Comparison of ENCODE assay signal across 25 cellular contexts in the genomic region with DNA sequence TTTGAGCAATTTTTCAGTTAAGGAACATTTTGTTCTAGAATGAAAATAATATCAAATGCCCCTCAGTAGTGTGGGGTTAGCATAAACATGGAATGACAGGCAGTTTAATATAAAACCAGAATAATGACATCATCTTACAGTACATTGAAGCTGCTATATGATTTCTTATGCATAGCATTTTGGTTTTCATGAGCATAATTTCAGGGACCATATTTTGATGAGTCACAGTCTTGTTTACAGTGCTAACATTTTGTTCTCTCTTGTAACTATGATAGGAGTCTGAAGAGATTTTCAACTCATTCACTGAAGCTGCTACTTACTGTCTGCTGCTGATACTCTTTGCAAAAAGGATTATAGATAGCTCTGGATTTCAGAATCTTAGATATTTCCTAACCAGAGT.
A peak's percentile ranks its signal among the peaks of the same experiment; 100 is the strongest.
DNase-seq lines count a peak whose midpoint lies in the region; ATAC-seq and TF ChIP-seq lines count a peak whose summit lies in the region.
"Had no signal": no experiment of that assay in that cellular context is flagged by ENCODE, and none has a peak within 500 bp of the region (broad histone marks: within the 10 kb centered on the region; RNA-seq: fewer than 3 reads in every experiment).

No MANE protein-coding gene starts in this region.

- no peaks in the 10 kb centered on the region for H3K79me2 ChIP-seq in SK-N-SH (ENCODE audit: insufficient read depth)

- H4K20me1 ChIP-seq in SK-N-SH (ENCODE audit: insufficient read depth): no peaks in the 10 kb centered on the region

- no peaks in the 10 kb centered on the region for H3K27me3 ChIP-seq in SK-N-SH (ENCODE audit: insufficient read depth)
- H3K27me3 ChIP-seq: body of pancreas, MG63, neutrophil, thyroid gland had no signal

- H3K4me1 Mint-ChIP-seq in osteocyte (ENCODE audit: unreplicated experiment): peaks cover 19% of the 10 kb centered on the region
- peaks cover 1% of the 10 kb centered on the region for H3K4me1 Mint-ChIP-seq in activated CD4-positive, alpha-beta T cell treated with anti-CD3 and anti-CD28 coated beads, Interleukin-2, amount 10 ng/mL, durations not matched to agents 7 days and 5 days
- H3K4me1 Mint-ChIP-seq: activated CD8-positive, alpha-beta memory T cell treated with anti-CD3 and anti-CD28 coated beads, Interleukin-2, amount 10 ng/mL, durations not matched to agents 7 days and 5 days; immature natural killer cell had no signal

- H3K27ac ChIP-seq in SK-N-SH (ENCODE audit: low read depth in 2 of 2, low read length in 1 of 2) (no peak overlapping the region), RWPE1 (no peak overlapping the region), epithelial cell of prostate (peak overlapping the region; percentile 10)
- H3K27ac ChIP-seq: 22Rv1, body of pancreas, neutrophil, thyroid gland had no signal

- POLR2A ChIA-PET in SK-N-SH (lab: Yijun Ruan, JAX) (no interaction called here), RWPE1 (lab: Yijun Ruan, JAX; ENCODE audit: low non-redundant PET) (no interaction called here)
- POLR2A ChIA-PET in activated CD4-positive, alpha-beta T cell treated with anti-CD3 and anti-CD28 coated beads, Interleukin-2, amount 10 ng/mL, durations not matched to agents 7 days and 5 days (lab: Charles Lee): no interaction called here

- no peak for TF ChIP-seq POLR2A in erythroblast (IDR thresholded peaks at IDR 0.05; ENCODE audit: low read length)

- H3K36me3 Mint-ChIP-seq in osteocyte (ENCODE audit: unreplicated experiment): peaks cover under 1% of the 10 kb centered on the region
- no peaks in the 10 kb centered on the region for H3K36me3 Mint-ChIP-seq in activated CD4-positive, alpha-beta T cell treated with anti-CD3 and anti-CD28 coated beads, Interleukin-2, amount 10 ng/mL, durations not matched to agents 7 days and 5 days (ENCODE audit: low read depth)
- H3K36me3 Mint-ChIP-seq: activated CD8-positive, alpha-beta memory T cell treated with anti-CD3 and anti-CD28 coated beads, Interleukin-2, amount 10 ng/mL, durations not matched to agents 7 days and 5 days; immature natural killer cell had no signal

- TF ChIP-seq EP300 in SK-N-SH (IDR thresholded peaks at IDR 0.05; ENCODE audit: borderline replicate concordance in 1 of 2, low read depth in 1 of 2, low read length in 1 of 2): no peak

- no peaks in the 10 kb centered on the region for H3K9me3 ChIP-seq in SK-N-SH
- H3K9me3 ChIP-seq: body of pancreas, MG63, neutrophil, thyroid gland had no signal

- H3F3A ChIP-seq in SK-N-SH (replicated peaks; ENCODE audit: insufficient read depth): no peaks in the 10 kb centered on the region

- H3K4me2 ChIP-seq in SK-N-SH: no peak overlapping the region

- H3K9me2 ChIP-seq in SK-N-SH: no peaks in the 10 kb centered on the region

- no peaks in the 10 kb centered on the region for H3K36me3 ChIP-seq in SK-N-SH (replicated peaks in 1 of 2; ENCODE audit: control insufficient read depth in 1 of 2, insufficient read depth in 2 of 2, low read length in 1 of 2)
- H3K36me3 ChIP-seq: MG63, neutrophil, thyroid gland had no signal

- no peak overlapping the region for H3K4me3 ChIP-seq in SK-N-SH (ENCODE audit: low read depth in 2 of 2, low read length in 1 of 2)
- H3K4me3 ChIP-seq: body of pancreas, MG63, thyroid gland had no signal

- peak overlapping the region; percentile 65 for H3K27ac Mint-ChIP-seq in osteocyte (ENCODE audit: unreplicated experiment)
- no peak overlapping the region for H3K27ac Mint-ChIP-seq in activated CD4-positive, alpha-beta T cell treated with anti-CD3 and anti-CD28 coated beads, Interleukin-2, amount 10 ng/mL, durations not matched to agents 7 days and 5 days
- H3K27ac Mint-ChIP-seq: activated CD8-positive, alpha-beta memory T cell treated with anti-CD3 and anti-CD28 coated beads, Interleukin-2, amount 10 ng/mL, durations not matched to agents 7 days and 5 days; immature natural killer cell; mesothelial cell of epicardium had no signal

- no peak for TF ChIP-seq CTCF in SK-N-SH (IDR thresholded peaks at IDR 0.05)
- no peak for TF ChIP-seq CTCF in RWPE1 (conservative IDR thresholded peaks at IDR 0.05; ENCODE audit: low read depth)
- TF ChIP-seq CTCF in osteocyte (IDR thresholded peaks at IDR 0.05): no peak

- no peak overlapping the region for H3K4me3 Mint-ChIP-seq in osteocyte (ENCODE audit: unreplicated experiment)
- H3K4me3 Mint-ChIP-seq in activated CD4-positive, alpha-beta T cell treated with anti-CD3 and anti-CD28 coated beads, Interleukin-2, amount 10 ng/mL, durations not matched to agents 7 days and 5 days: no peak overlapping the region
- H3K4me3 Mint-ChIP-seq: activated CD8-positive, alpha-beta memory T cell treated with anti-CD3 and anti-CD28 coated beads, Interleukin-2, amount 10 ng/mL, durations not matched to agents 7 days and 5 days; immature natural killer cell; mesothelial cell of epicardium had no signal

- H2AFZ ChIP-seq in SK-N-SH (ENCODE audit: low read depth): no peak overlapping the region

- CTCF ChIA-PET in SK-N-SH (lab: Yijun Ruan, JAX): interaction anchor here (1.2 to 3.5 kb wide), 4 partner anchors 12 to 89 kb away, joined by 3 to 36 read pairs (median 4); no protein-coding TSS in a partner anchor
- CTCF ChIA-PET in RWPE1 (lab: Yijun Ruan, JAX): interaction anchor here (0.6 to 0.7 kb wide), 2 partner anchors 11 to 131 kb away, joined by 3 to 4 read pairs; no protein-coding TSS in a partner anchor
- CTCF ChIA-PET in activated CD4-positive, alpha-beta T cell treated with anti-CD3 and anti-CD28 coated beads, Interleukin-2, amount 10 ng/mL, durations not matched to agents 7 days and 5 days (lab: Charles Lee): interaction anchor here (1.1 kb wide), 1 partner anchor 13 kb away, joined by 3 read pairs; no protein-coding TSS in a partner anchor

- no peaks in the 10 kb centered on the region for H3K4me1 ChIP-seq in SK-N-SH (ENCODE audit: control insufficient read depth in 1 of 2, insufficient read depth in 2 of 2, low read depth in 1 of 2, low read length in 1 of 2)
- H3K4me1 ChIP-seq: body of pancreas, thyroid gland had no signal

- ATAC-seq in SK-N-SH treated with all-trans-retinoic acid at 6 μM for 48 hours: peak; percentile 41; the same call in 2 of the 3 replicates
- no peak for ATAC-seq in HG03196 (IDR thresholded peaks at IDR 0.05; ENCODE audit: unreplicated experiment)
- ATAC-seq: activated CD8-positive, alpha-beta memory T cell treated with anti-CD3 and anti-CD28 coated beads, Interleukin-2, amount 10 ng/mL, durations not matched to agents 7 days and 5 days; body of pancreas; Panc1; sciatic nerve had no signal

- no peaks in the 10 kb centered on the region for H3K27me3 Mint-ChIP-seq in osteocyte (ENCODE audit: unreplicated experiment)
- peaks cover 33% of the 10 kb centered on the region for H3K27me3 Mint-ChIP-seq in activated CD4-positive, alpha-beta T cell treated with anti-CD3 and anti-CD28 coated beads, Interleukin-2, amount 10 ng/mL, durations not matched to agents 7 days and 5 days

- DNase-seq in SK-N-SH: no peak
- DNase-seq in RWPE1 (ENCODE audit: low spot score): peak; percentile 5
- no peak for DNase-seq in epithelial cell of prostate (ENCODE audit: low read depth, low spot score)
- DNase-seq in osteocyte (ENCODE audit: extremely low spot score, unreplicated experiment): no peak
- no peak for DNase-seq in erythroblast (lab: John Stamatoyannopoulos, UW)
- no peak for DNase-seq in activated CD4-positive, alpha-beta T cell treated with anti-CD3 and anti-CD28 coated beads, Interleukin-2, amount 10 ng/mL, durations not matched to agents 7 days and 5 days
- DNase-seq: activated CD8-positive, alpha-beta memory T cell treated with anti-CD3 and anti-CD28 coated beads, Interleukin-2, amount 10 ng/mL, durations not matched to agents 7 days and 5 days; activated effector memory CD4-positive, alpha-beta T cell treated with anti-CD3 and anti-CD28 coated beads, Interleukin-2, amount 50 U/mL, for 16 hours; body of pancreas; C1 segment of cervical spinal cord; DMS153; effector memory CD4-positive, alpha-beta T cell; immature natural killer cell; NCI-H187 treated with DMSO at 0.1 percent for 48 hours; NCI-H510A treated with DMSO at 0.1 percent for 48 hours; stimulated activated CD4-positive, alpha-beta T cell treated with anti-CD3 and anti-CD28 coated beads, Interleukin-4, amount 100 ng/mL, for 24 hours; thyroid gland had no signal

- no peaks in the 10 kb centered on the region for H3K9me3 Mint-ChIP-seq in osteocyte (ENCODE audit: unreplicated experiment)
- no peaks in the 10 kb centered on the region for H3K9me3 Mint-ChIP-seq in activated CD4-positive, alpha-beta T cell treated with anti-CD3 and anti-CD28 coated beads, Interleukin-2, amount 10 ng/mL, durations not matched to agents 7 days and 5 days
- H3K9me3 Mint-ChIP-seq: immature natural killer cell had no signal

- TF ChIP-seq RAD21 in SK-N-SH (IDR thresholded peaks at IDR 0.05; ENCODE audit: low read length): no peak

- no peak overlapping the region for H3K9ac ChIP-seq in SK-N-SH

TF ChIP-seq in SK-N-SH treated with all-trans-retinoic acid at 6 μM for 48 hours, 23 proteins besides CTCF, POLR2A, EP300 and RAD21 (continues in another document):
- TF ChIP-seq ZNF70 (CRISPR knock-in tag; IDR thresholded peaks at IDR 0.05): no peak
- TF ChIP-seq CREB5 (CRISPR knock-in tag; IDR thresholded peaks at IDR 0.05; ENCODE audit: low read depth): no peak
- TF ChIP-seq RARB (CRISPR knock-in tag; IDR thresholded peaks at IDR 0.05): no peak

TF ChIP-seq in SK-N-SH, 30 proteins besides CTCF, POLR2A, EP300 and RAD21 (continues in another document):
- TF ChIP-seq JUND (IDR thresholded peaks at IDR 0.05): no peak
- no peak for TF ChIP-seq USF2 (IDR thresholded peaks at IDR 0.05; ENCODE audit: borderline replicate concordance, low read depth, low read length)
- TF ChIP-seq SIN3A (IDR thresholded peaks at IDR 0.05; ENCODE audit: borderline replicate concordance, low read depth, low read length): no peak
- TF ChIP-seq, protein P1, sequence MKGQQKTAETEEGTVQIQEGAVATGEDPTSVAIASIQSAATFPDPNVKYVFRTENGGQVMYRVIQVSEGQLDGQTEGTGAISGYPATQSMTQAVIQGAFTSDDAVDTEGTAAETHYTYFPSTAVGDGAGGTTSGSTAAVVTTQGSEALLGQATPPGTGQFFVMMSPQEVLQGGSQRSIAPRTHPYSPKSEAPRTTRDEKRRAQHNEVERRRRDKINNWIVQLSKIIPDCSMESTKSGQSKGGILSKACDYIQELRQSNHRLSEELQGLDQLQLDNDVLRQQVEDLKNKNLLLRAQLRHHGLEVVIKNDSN (IDR thresholded peaks at IDR 0.05; ENCODE audit: borderline replicate concordance, low read depth): no peak
- TF ChIP-seq NFIC (IDR thresholded peaks at IDR 0.05; ENCODE audit: borderline replicate concordance): no peak
- TF ChIP-seq FOXJ3 (CRISPR knock-in tag; IDR thresholded peaks at IDR 0.05): no peak
- no peak for TF ChIP-seq MXI1 (IDR thresholded peaks at IDR 0.05; ENCODE audit: low read depth, low read length)
